In genomic region chr1:231138221-231138620, GRCh38 we compare ENCODE assay signal across 34 cellular contexts. TPM values are rescaled to one million over a fixed set of nuclear protein-coding genes. Genes with fewer than 3 reads are reported as not detected.
"Had no signal": no experiment of that assay in that cellular context is flagged by ENCODE, and none has a peak within 500 bp of the region (broad histone marks: within the 10 kb centered on the region; RNA-seq: fewer than 3 reads in every experiment).

No MANE protein-coding gene starts in this region.

- DNase-seq: activated CD4-positive, alpha-beta memory T cell treated with anti-CD3 and anti-CD28 coated beads, Interleukin-2, amount 10 ng/mL, durations not matched to agents 7 days and 5 days; activated CD4-positive, alpha-beta T cell treated with anti-CD3 and anti-CD28 coated beads for 1 hour; activated CD4-positive, alpha-beta T cell treated with anti-CD3 and anti-CD28 coated beads for 48 hours; activated CD4-positive, CD25-positive, alpha-beta regulatory T cell; activated CD8-positive, alpha-beta memory T cell treated with anti-CD3 and anti-CD28 coated beads for 24 hours; activated CD8-positive, alpha-beta memory T cell treated with anti-CD3 and anti-CD28 coated beads, Interleukin-2, amount 10 ng/mL, durations not matched to agents 7 days and 5 days; activated CD8-positive, alpha-beta memory T cell treated with anti-CD3 and anti-CD28 coated beads, Interleukin-2, amount 50 U/mL, for 48 hours; activated effector memory CD4-positive, alpha-beta T cell treated with Interleukin-2 at 50 U/mL for 16 hours; activated naive CD4-positive, alpha-beta T cell treated with anti-CD3 and anti-CD28 coated beads, Interleukin-2, amount 10 ng/mL, durations not matched to agents 7 days and 5 days; activated naive CD8-positive, alpha-beta T cell treated with anti-CD3 and anti-CD28 coated beads, Interleukin-2, amount 50 U/mL, for 24 hours; activated T-cell treated with anti-CD3 and anti-CD28 coated beads, Interleukin-2, amount 50 U/mL, for 48 hours; amniotic stem cell; aorta; NCI-H1105; NCI-H1417 treated with DMSO at 0.1 percent for 48 hours; NCI-H187 treated with DMSO at 0.1 percent for 48 hours; NCI-H2081; NCI-H2171 treated with DMSO at 0.1 percent for 48 hours; NCI-H226; NCI-H446 treated with DMSO at 0.1 percent for 48 hours; NCI-H524; NCI-H69; NCI-H82; RPMI8226; SHP77 treated with DMSO at 0.1 percent for 48 hours; T1000; WERI-Rb-1 had no signal

- H3K36me3 ChIP-seq: cardiac muscle cell, WERI-Rb-1 had no signal

- H3K4me3 Mint-ChIP-seq: activated CD4-positive, alpha-beta memory T cell treated with anti-CD3 and anti-CD28 coated beads, Interleukin-2, amount 10 ng/mL, durations not matched to agents 7 days and 5 days; activated CD8-positive, alpha-beta memory T cell treated with anti-CD3 and anti-CD28 coated beads, Interleukin-2, amount 10 ng/mL, durations not matched to agents 7 days and 5 days; activated naive CD4-positive, alpha-beta T cell treated with anti-CD3 and anti-CD28 coated beads, Interleukin-2, amount 10 ng/mL, durations not matched to agents 7 days and 5 days; activated naive CD8-positive, alpha-beta T cell; activated naive CD8-positive, alpha-beta T cell treated with anti-CD3 and anti-CD28 coated beads, Interleukin-2, amount 50 U/mL, for 24 hours; central memory CD8-positive, alpha-beta T cell had no signal

- H3K27ac Mint-ChIP-seq: activated CD4-positive, alpha-beta memory T cell treated with anti-CD3 and anti-CD28 coated beads, Interleukin-2, amount 10 ng/mL, durations not matched to agents 7 days and 5 days; activated CD8-positive, alpha-beta memory T cell treated with anti-CD3 and anti-CD28 coated beads, Interleukin-2, amount 10 ng/mL, durations not matched to agents 7 days and 5 days; activated naive CD4-positive, alpha-beta T cell treated with anti-CD3 and anti-CD28 coated beads, Interleukin-2, amount 10 ng/mL, durations not matched to agents 7 days and 5 days; activated naive CD8-positive, alpha-beta T cell; activated naive CD8-positive, alpha-beta T cell treated with anti-CD3 and anti-CD28 coated beads, Interleukin-2, amount 50 U/mL, for 24 hours had no signal

- ATAC-seq: activated CD8-positive, alpha-beta memory T cell treated with anti-CD3 and anti-CD28 coated beads, Interleukin-2, amount 10 ng/mL, durations not matched to agents 7 days and 5 days; activated naive CD8-positive, alpha-beta T cell treated with anti-CD3 and anti-CD28 coated beads, Interleukin-2, amount 50 U/mL, for 24 hours; Panc1 had no signal

- H3K27ac ChIP-seq: cardiac muscle cell, WERI-Rb-1 had no signal

- H3K36me3 Mint-ChIP-seq: activated CD8-positive, alpha-beta memory T cell treated with anti-CD3 and anti-CD28 coated beads, Interleukin-2, amount 10 ng/mL, durations not matched to agents 7 days and 5 days; activated naive CD4-positive, alpha-beta T cell treated with anti-CD3 and anti-CD28 coated beads, Interleukin-2, amount 10 ng/mL, durations not matched to agents 7 days and 5 days; activated naive CD8-positive, alpha-beta T cell had no signal

- H3K9me3 Mint-ChIP-seq: activated CD4-positive, alpha-beta memory T cell treated with anti-CD3 and anti-CD28 coated beads, Interleukin-2, amount 10 ng/mL, durations not matched to agents 7 days and 5 days; activated naive CD4-positive, alpha-beta T cell treated with anti-CD3 and anti-CD28 coated beads, Interleukin-2, amount 10 ng/mL, durations not matched to agents 7 days and 5 days; activated naive CD8-positive, alpha-beta T cell treated with anti-CD3 and anti-CD28 coated beads, Interleukin-2, amount 50 U/mL, for 24 hours; central memory CD8-positive, alpha-beta T cell had no signal

- H3K27me3 ChIP-seq: cardiac muscle cell had no signal

- H3K4me1 Mint-ChIP-seq: central memory CD8-positive, alpha-beta T cell had no signal

- H3K4me3 ChIP-seq: cardiac muscle cell had no signal

RNA-seq across cellular contexts. Expression of gene TRIM67, which starts 23.6 kb away (rescaled TPM):
- total RNA-seq: activated CD4-positive, alpha-beta memory T cell treated with anti-CD3 and anti-CD28 coated beads, Interleukin-2, amount 10 ng/mL, durations not matched to agents 7 days and 5 days; activated CD8-positive, alpha-beta memory T cell treated with anti-CD3 and anti-CD28 coated beads, Interleukin-2, amount 10 ng/mL, durations not matched to agents 7 days and 5 days; aorta; MCF 10A; T-helper 1 cell treated with Interleukin-12 subunit alpha and Interleukin-12 subunit beta and Interleukin-4 antibody, amounts not matched to agents 30 ng/mL and 1 ng/mL, for 36 hours; T-helper 2 cell treated with Interferon-gamma antibody and Interleukin-4, amounts not matched to agents 100 ng/mL and 5 ng/mL, for 36 hours had no signal
- polyA plus RNA-seq: cardiac muscle cell had no signal
